In the genomic region with DNA sequence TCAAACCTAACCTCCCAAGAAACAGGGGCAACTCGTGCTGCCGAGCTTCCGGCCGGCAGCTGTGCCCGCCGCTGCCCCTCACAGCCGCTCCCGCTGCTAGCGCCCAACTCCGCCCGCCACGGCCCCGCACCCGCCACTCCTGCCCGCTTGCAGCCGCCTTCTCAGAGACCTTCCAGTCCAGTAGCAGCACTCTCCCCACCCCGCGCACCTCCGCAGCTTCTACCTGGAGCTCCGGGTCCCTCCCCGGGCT, we compare ENCODE assay signal across 1 cellular context.
A peak's percentile ranks its signal among the peaks of the same experiment; 100 is the strongest.
TF ChIP-seq lines count a peak whose summit lies in the region.

No MANE protein-coding gene starts in this region.

TF ChIP-seq in HepG2, 621 proteins besides CTCF, POLR2A, EP300 and RAD21 (continued from another document and continues in another):
- TF ChIP-seq POGK (CRISPR knock-in tag; conservative IDR thresholded peaks at IDR 0.05) (no peak), ZNF772 (CRISPR knock-in tag; IDR thresholded peaks at IDR 0.05) (peak; percentile 71), ZNF607 (CRISPR knock-in tag; IDR thresholded peaks at IDR 0.05; ENCODE audit: borderline replicate concordance) (no peak; the same call in 1 of the 2 replicates), TEAD3 (CRISPR knock-in tag; optimal IDR thresholded peaks at IDR 0.05; ENCODE audit: borderline replicate concordance) (no peak), ZNF256 (CRISPR knock-in tag; conservative IDR thresholded peaks at IDR 0.05) (peak; percentile 88; the same call in 1 of the 2 replicates), ZNF652 (CRISPR knock-in tag; IDR thresholded peaks at IDR 0.05; ENCODE audit: borderline replicate concordance, low read depth) (no peak), ZNF75D (CRISPR knock-in tag; IDR thresholded peaks at IDR 0.05; ENCODE audit: borderline replicate concordance) (no peak), ERF (CRISPR knock-in tag; IDR thresholded peaks at IDR 0.05) (no peak; the same call in 1 of the 2 replicates), TCF12 (IDR thresholded peaks at IDR 0.05) (no peak), TCF12 (CRISPR knock-in tag; IDR thresholded peaks at IDR 0.05) (no peak), ZSCAN12 (CRISPR knock-in tag; IDR thresholded peaks at IDR 0.05) (peak; percentile 88), KDM2A (CRISPR knock-in tag; IDR thresholded peaks at IDR 0.05; ENCODE audit: borderline replicate concordance, low read depth) (no peak), KLF11 (CRISPR knock-in tag; IDR thresholded peaks at IDR 0.05) (no peak), NFIB (CRISPR knock-in tag; IDR thresholded peaks at IDR 0.05; ENCODE audit: borderline replicate concordance) (no peak), MATR3 (CRISPR knock-in tag; IDR thresholded peaks at IDR 0.05) (0 out of 2 replicates have a peak, but pooled peaks have one; percentile 75), CEBPG (CRISPR knock-in tag; IDR thresholded peaks at IDR 0.05) (no peak), ISX (CRISPR knock-in tag; conservative IDR thresholded peaks at IDR 0.05) (no peak), ZNF749 (CRISPR knock-in tag; IDR thresholded peaks at IDR 0.05; ENCODE audit: borderline replicate concordance) (0 out of 2 replicates have a peak, but pooled peaks have one; percentile 80), RBFOX2 (IDR thresholded peaks at IDR 0.05; ENCODE audit: low read depth, low read length) (0 out of 2 replicates have a peak, but pooled peaks have one; percentile 89), KDM3A (CRISPR knock-in tag; IDR thresholded peaks at IDR 0.05; ENCODE audit: low read depth) (no peak), TFE3 (CRISPR knock-in tag; IDR thresholded peaks at IDR 0.05) (no peak), TRIM22 (IDR thresholded peaks at IDR 0.05) (no peak), ZNF660 (CRISPR knock-in tag; IDR thresholded peaks at IDR 0.05; ENCODE audit: borderline replicate concordance, low read depth) (no peak), MEIS2 (CRISPR knock-in tag; IDR thresholded peaks at IDR 0.05) (no peak), NFE2L2 (IDR thresholded peaks at IDR 0.05; ENCODE audit: low read length) (no peak), PLRG1 (conservative IDR thresholded peaks at IDR 0.05) (no peak), ZNF883 (CRISPR knock-in tag; IDR thresholded peaks at IDR 0.05; ENCODE audit: not compliant biosample characterization) (peak; percentile 87), ZBTB1 (CRISPR knock-in tag; IDR thresholded peaks at IDR 0.05; ENCODE audit: borderline replicate concordance) (no peak), SMAD1 (CRISPR knock-in tag; IDR thresholded peaks at IDR 0.05; ENCODE audit: borderline replicate concordance, low read depth) (no peak; the same call in 1 of the 2 replicates), ZNF224 (CRISPR knock-in tag; IDR thresholded peaks at IDR 0.05) (peak; percentile 77; the same call in 1 of the 2 replicates), MAFK (conservative IDR thresholded peaks at IDR 0.05 in 1 of 2, IDR thresholded peaks at IDR 0.05 in 1 of 2; ENCODE audit: low read length in 2 of 2) (no peak), ZNF446 (CRISPR knock-in tag; IDR thresholded peaks at IDR 0.05) (peak; percentile 74), DDIT3 (CRISPR knock-in tag; IDR thresholded peaks at IDR 0.05) (no peak), ZNF557 (CRISPR knock-in tag; IDR thresholded peaks at IDR 0.05) (peak; percentile 59; the same call in 1 of the 2 replicates), MTERF4 (CRISPR knock-in tag; IDR thresholded peaks at IDR 0.05) (peak; percentile 61), FIP1L1 (IDR thresholded peaks at IDR 0.05; ENCODE audit: borderline replicate concordance, insufficient read depth, low read depth, low read length) (no peak), ZSCAN25 (CRISPR knock-in tag; IDR thresholded peaks at IDR 0.05) (peak; percentile 71), ZNF234 (CRISPR knock-in tag; conservative IDR thresholded peaks at IDR 0.05) (no peak), ZBTB3 (CRISPR knock-in tag; IDR thresholded peaks at IDR 0.05; ENCODE audit: borderline replicate concordance, low read depth) (no peak), MTA3 (CRISPR knock-in tag; IDR thresholded peaks at IDR 0.05) (no peak), CENPT (CRISPR knock-in tag; IDR thresholded peaks at IDR 0.05; ENCODE audit: low read depth) (no peak), ZNF232 (CRISPR knock-in tag; IDR thresholded peaks at IDR 0.05; ENCODE audit: borderline replicate concordance) (peak; percentile 87)
- TF ChIP-seq, protein P1, sequence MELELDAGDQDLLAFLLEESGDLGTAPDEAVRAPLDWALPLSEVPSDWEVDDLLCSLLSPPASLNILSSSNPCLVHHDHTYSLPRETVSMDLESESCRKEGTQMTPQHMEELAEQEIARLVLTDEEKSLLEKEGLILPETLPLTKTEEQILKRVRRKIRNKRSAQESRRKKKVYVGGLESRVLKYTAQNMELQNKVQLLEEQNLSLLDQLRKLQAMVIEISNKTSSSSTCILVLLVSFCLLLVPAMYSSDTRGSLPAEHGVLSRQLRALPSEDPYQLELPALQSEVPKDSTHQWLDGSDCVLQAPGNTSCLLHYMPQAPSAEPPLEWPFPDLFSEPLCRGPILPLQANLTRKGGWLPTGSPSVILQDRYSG (CRISPR knock-in tag; IDR thresholded peaks at IDR 0.05): 0 out of 2 replicates have a peak, but pooled peaks have one; percentile 52
- TF ChIP-seq, protein P2, sequence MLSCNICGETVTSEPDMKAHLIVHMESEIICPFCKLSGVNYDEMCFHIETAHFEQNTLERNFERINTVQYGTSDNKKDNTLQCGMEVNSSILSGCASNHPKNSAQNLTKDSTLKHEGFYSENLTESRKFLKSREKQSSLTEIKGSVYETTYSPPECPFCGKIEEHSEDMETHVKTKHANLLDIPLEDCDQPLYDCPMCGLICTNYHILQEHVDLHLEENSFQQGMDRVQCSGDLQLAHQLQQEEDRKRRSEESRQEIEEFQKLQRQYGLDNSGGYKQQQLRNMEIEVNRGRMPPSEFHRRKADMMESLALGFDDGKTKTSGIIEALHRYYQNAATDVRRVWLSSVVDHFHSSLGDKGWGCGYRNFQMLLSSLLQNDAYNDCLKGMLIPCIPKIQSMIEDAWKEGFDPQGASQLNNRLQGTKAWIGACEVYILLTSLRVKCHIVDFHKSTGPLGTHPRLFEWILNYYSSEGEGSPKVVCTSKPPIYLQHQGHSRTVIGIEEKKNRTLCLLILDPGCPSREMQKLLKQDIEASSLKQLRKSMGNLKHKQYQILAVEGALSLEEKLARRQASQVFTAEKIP (CRISPR knock-in tag; IDR thresholded peaks at IDR 0.05; ENCODE audit: borderline replicate concordance): no peak
- TF ChIP-seq, protein P3, sequence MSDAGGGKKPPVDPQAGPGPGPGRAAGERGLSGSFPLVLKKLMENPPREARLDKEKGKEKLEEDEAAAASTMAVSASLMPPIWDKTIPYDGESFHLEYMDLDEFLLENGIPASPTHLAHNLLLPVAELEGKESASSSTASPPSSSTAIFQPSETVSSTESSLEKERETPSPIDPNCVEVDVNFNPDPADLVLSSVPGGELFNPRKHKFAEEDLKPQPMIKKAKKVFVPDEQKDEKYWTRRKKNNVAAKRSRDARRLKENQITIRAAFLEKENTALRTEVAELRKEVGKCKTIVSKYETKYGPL (CRISPR knock-in tag; IDR thresholded peaks at IDR 0.05): peak; percentile 65; the same call in 1 of the 2 replicates
- TF ChIP-seq, protein P4, sequence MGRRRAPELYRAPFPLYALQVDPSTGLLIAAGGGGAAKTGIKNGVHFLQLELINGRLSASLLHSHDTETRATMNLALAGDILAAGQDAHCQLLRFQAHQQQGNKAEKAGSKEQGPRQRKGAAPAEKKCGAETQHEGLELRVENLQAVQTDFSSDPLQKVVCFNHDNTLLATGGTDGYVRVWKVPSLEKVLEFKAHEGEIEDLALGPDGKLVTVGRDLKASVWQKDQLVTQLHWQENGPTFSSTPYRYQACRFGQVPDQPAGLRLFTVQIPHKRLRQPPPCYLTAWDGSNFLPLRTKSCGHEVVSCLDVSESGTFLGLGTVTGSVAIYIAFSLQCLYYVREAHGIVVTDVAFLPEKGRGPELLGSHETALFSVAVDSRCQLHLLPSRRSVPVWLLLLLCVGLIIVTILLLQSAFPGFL (CRISPR knock-in tag; IDR thresholded peaks at IDR 0.05): no peak
- TF ChIP-seq, protein P5, sequence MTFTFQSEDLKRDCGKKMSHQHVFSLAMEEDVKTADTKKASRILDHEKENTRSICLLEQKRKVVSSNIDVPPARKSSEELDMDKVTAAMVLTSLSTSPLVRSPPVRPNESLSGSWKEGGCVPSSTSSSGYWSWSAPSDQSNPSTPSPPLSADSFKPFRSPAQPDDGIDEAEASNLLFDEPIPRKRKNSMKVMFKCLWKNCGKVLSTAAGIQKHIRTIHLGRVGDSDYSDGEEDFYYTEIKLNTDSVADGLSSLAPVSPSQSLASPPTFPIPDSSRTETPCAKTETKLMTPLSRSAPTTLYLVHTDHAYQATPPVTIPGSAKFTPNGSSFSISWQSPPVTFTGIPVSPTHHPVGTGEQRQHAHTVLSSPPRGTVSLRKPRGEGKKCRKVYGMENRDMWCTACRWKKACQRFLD (CRISPR knock-in tag; IDR thresholded peaks at IDR 0.05; ENCODE audit: borderline replicate concordance): peak; percentile 56; the same call in 1 of the 2 replicates
- TF ChIP-seq, protein P6, sequence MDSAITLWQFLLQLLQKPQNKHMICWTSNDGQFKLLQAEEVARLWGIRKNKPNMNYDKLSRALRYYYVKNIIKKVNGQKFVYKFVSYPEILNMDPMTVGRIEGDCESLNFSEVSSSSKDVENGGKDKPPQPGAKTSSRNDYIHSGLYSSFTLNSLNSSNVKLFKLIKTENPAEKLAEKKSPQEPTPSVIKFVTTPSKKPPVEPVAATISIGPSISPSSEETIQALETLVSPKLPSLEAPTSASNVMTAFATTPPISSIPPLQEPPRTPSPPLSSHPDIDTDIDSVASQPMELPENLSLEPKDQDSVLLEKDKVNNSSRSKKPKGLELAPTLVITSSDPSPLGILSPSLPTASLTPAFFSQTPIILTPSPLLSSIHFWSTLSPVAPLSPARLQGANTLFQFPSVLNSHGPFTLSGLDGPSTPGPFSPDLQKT (CRISPR knock-in tag; IDR thresholded peaks at IDR 0.05; ENCODE audit: borderline replicate concordance): 0 out of 2 replicates have a peak, but pooled peaks have one; percentile 78
- TF ChIP-seq, protein P7, sequence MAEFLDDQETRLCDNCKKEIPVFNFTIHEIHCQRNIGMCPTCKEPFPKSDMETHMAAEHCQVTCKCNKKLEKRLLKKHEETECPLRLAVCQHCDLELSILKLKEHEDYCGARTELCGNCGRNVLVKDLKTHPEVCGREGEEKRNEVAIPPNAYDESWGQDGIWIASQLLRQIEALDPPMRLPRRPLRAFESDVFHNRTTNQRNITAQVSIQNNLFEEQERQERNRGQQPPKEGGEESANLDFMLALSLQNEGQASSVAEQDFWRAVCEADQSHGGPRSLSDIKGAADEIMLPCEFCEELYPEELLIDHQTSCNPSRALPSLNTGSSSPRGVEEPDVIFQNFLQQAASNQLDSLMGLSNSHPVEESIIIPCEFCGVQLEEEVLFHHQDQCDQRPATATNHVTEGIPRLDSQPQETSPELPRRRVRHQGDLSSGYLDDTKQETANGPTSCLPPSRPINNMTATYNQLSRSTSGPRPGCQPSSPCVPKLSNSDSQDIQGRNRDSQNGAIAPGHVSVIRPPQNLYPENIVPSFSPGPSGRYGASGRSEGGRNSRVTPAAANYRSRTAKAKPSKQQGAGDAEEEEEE (CRISPR knock-in tag; IDR thresholded peaks at IDR 0.05; ENCODE audit: borderline replicate concordance): peak; percentile 26
